In the genomic region with DNA sequence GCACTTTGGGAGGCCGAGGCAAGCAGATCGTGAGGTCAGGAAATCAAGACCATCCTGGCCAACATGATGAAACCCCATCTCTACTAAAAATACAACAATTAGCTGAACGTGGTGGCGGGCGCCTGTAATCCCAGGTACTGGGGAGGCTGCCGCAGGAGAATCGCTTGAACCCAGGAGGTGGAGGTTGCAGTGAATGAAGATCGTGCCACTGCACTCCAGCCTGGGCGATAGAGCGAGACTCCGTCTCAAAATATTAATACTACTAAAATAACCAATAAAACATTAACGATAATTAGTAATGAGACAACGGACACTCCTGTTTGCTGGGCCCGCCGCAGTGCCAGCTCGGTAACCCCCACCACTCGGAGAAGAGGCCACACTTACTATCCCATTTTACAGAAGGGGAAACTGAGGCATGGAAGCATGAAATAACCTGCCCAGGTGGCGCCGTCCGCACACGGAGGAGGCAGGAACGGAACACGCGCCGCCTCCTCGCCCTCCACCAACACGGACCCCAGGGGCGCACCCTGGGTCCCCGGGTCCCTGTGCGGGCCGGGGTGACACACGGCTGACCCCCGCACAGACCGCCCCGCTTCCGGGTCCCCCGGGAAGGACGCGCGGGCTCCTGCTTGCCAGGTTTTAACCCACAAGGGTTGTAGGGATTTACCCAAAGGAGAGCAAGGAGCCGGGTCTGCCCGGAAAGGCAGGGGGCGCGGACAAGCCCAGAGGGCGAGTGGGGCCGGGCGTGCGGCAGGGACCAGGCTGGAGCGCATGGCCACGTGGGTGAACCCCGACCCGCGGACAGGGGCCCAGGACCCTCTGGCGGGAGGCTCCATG, we compare ENCODE assay signal across 8 cellular contexts. TPM values are rescaled to one million over a fixed set of nuclear protein-coding genes. Genes with fewer than 3 reads are reported as not detected.
A peak's percentile ranks its signal among the peaks of the same experiment; 100 is the strongest.
DNase-seq lines count a peak whose midpoint lies in the region; ATAC-seq, FAIRE-seq and TF ChIP-seq lines count a peak whose summit lies in the region.
"Had no signal": no experiment of that assay in that cellular context is flagged by ENCODE, and none has a peak within 500 bp of the region (broad histone marks: within the 10 kb centered on the region; RNA-seq: fewer than 3 reads in every experiment).

No MANE protein-coding gene starts in this region.

- FAIRE-seq in GM12892 (lab: Jason Lieb, UNC): no peak

- peaks cover 0 to 2% (median 0%) of the 10 kb centered on the region in 8 donors for H3K9me3 Mint-ChIP-seq in CD4-positive, alpha-beta memory T cell
- no peaks in the 10 kb centered on the region for H3K9me3 Mint-ChIP-seq in activated CD4-positive, alpha-beta memory T cell treated with anti-CD3 and anti-CD28 coated beads, Interleukin-2, amount 10 ng/mL, durations not matched to agents 7 days and 5 days

- ATAC-seq in HG03039 (IDR thresholded peaks at IDR 0.05; ENCODE audit: unreplicated experiment): no peak

- peaks cover 0 to 2% of the 10 kb centered on the region in 2 donors for H3K27me3 Mint-ChIP-seq in CD4-positive, alpha-beta memory T cell
- H3K27me3 Mint-ChIP-seq in activated CD4-positive, alpha-beta memory T cell treated with anti-CD3 and anti-CD28 coated beads, Interleukin-2, amount 10 ng/mL, durations not matched to agents 7 days and 5 days: peaks cover 1% of the 10 kb centered on the region

- CTCF ChIA-PET in CD4-positive, alpha-beta memory T cell (lab: Charles Lee; ENCODE audit: partially characterized antibody): no interaction called here
- CTCF ChIA-PET in activated CD4-positive, alpha-beta memory T cell treated with anti-CD3 and anti-CD28 coated beads, Interleukin-2, amount 10 ng/mL, durations not matched to agents 7 days and 5 days (lab: Charles Lee): no interaction called here

- TF ChIP-seq POLR2A in GM12892 (IDR thresholded peaks at IDR 0.05; ENCODE audit: low read depth, low read length): no peak

- intact Hi-C loops in CD4-positive, alpha-beta memory T cell (cut with micrococcal nuclease): no loop called here

- no peak overlapping the region for H3K4me3 ChIP-seq in CD4-positive, alpha-beta memory T cell (ENCODE audit: low read length in 2 of 2)

- peak overlapping the region; percentile 93 to 100 (median 94) for H3K27ac Mint-ChIP-seq in CD4-positive, alpha-beta memory T cell
- peak overlapping the region; percentile 98 for H3K27ac Mint-ChIP-seq in activated CD4-positive, alpha-beta memory T cell treated with anti-CD3 and anti-CD28 coated beads, Interleukin-2, amount 10 ng/mL, durations not matched to agents 7 days and 5 days

- POLR2A ChIA-PET in CD4-positive, alpha-beta memory T cell (lab: Charles Lee; ENCODE audit: partially characterized antibody): interaction anchor here (6.7 to 7.9 kb wide), 3 partner anchors 8 to 48 kb away, joined by 52 to 252 read pairs (median 60); a partner anchor contains a TSS
- POLR2A ChIA-PET in activated CD4-positive, alpha-beta memory T cell treated with anti-CD3 and anti-CD28 coated beads, Interleukin-2, amount 10 ng/mL, durations not matched to agents 7 days and 5 days (lab: Charles Lee): interaction anchor here (7.4 kb wide), 1 partner anchor 16 kb away, joined by 79 read pairs; a partner anchor contains a TSS

- no peaks in the 10 kb centered on the region for H3K9me3 ChIP-seq in CD4-positive, alpha-beta memory T cell (ENCODE audit: control insufficient read depth in 1 of 2, low read length in 2 of 2)

- no peaks in the 10 kb centered on the region for H3K27me3 ChIP-seq in CD4-positive, alpha-beta memory T cell (ENCODE audit: insufficient read depth, low read length)

- H3K4me3 Mint-ChIP-seq in CD4-positive, alpha-beta memory T cell: peak overlapping the region; percentile 77 to 88 (median 82)
- H3K4me3 Mint-ChIP-seq in activated CD4-positive, alpha-beta memory T cell treated with anti-CD3 and anti-CD28 coated beads, Interleukin-2, amount 10 ng/mL, durations not matched to agents 7 days and 5 days: peak overlapping the region; percentile 69

- peaks cover 61% of the 10 kb centered on the region for H3K4me1 ChIP-seq in CD4-positive, alpha-beta memory T cell (ENCODE audit: insufficient read depth, low read length)

- peak overlapping the region; percentile 38 for H3K27ac ChIP-seq in CD4-positive, alpha-beta memory T cell (ENCODE audit: low read depth, low read length)

- H3K36me3 ChIP-seq in CD4-positive, alpha-beta memory T cell (ENCODE audit: insufficient read depth, low read length): no peaks in the 10 kb centered on the region

- peaks cover 14 to 15% of the 10 kb centered on the region in 2 donors for H3K36me3 Mint-ChIP-seq in CD4-positive, alpha-beta memory T cell
- H3K36me3 Mint-ChIP-seq in activated CD4-positive, alpha-beta memory T cell treated with anti-CD3 and anti-CD28 coated beads, Interleukin-2, amount 10 ng/mL, durations not matched to agents 7 days and 5 days (ENCODE audit: low read depth): peaks cover 22% of the 10 kb centered on the region

- no peak for DNase-seq in CD4-positive, alpha-beta memory T cell
- no peak for DNase-seq in activated CD4-positive, alpha-beta memory T cell treated with anti-CD3 and anti-CD28 coated beads, Interleukin-2, amount 10 ng/mL, durations not matched to agents 7 days and 5 days
- DNase-seq in islet precursor cell (peak; percentile 45), GM12892 (ENCODE audit: insufficient read length) (no peak), NCI-H1694 (lab: John Stamatoyannopoulos, UW) (no peak)
- DNase-seq: activated CD4-positive, CD25-positive, alpha-beta regulatory T cell; DMS79 had no signal

- peaks cover 19 to 56% (median 39%) of the 10 kb centered on the region in 4 donors for H3K4me1 Mint-ChIP-seq in CD4-positive, alpha-beta memory T cell
- peaks cover 47% of the 10 kb centered on the region for H3K4me1 Mint-ChIP-seq in activated CD4-positive, alpha-beta memory T cell treated with anti-CD3 and anti-CD28 coated beads, Interleukin-2, amount 10 ng/mL, durations not matched to agents 7 days and 5 days

RNA-seq across cellular contexts. Expression of a gene that starts 1.6 kb away (rescaled TPM):
- total RNA-seq in CD4-positive, alpha-beta memory T cell: 100 to 1,000 TPM; 153 to 160 TPM
- 100 to 1,000 TPM; 203 to 230 TPM for polyA plus RNA-seq in CD4-positive, alpha-beta memory T cell
- 100 to 1,000 TPM; 111 to 116 TPM for total RNA-seq in activated CD4-positive, alpha-beta memory T cell treated with anti-CD3 and anti-CD28 coated beads, Interleukin-2, amount 10 ng/mL, durations not matched to agents 7 days and 5 days
- 25.0 TPM for polyA plus RNA-seq in GM12892 (2012; ENCODE audit: missing spikeins)

RNA-seq across cellular contexts. Expression of a gene that starts 5.7 kb away (rescaled TPM):
- 1 to 10 TPM in 1 of 2 experiments, under 1 TPM in 1; 0.79 to 1.2 TPM for total RNA-seq in CD4-positive, alpha-beta memory T cell
- under 1 TPM; 0.59 TPM for polyA plus RNA-seq in CD4-positive, alpha-beta memory T cell
- 1 to 10 TPM; 1.8 to 2.3 TPM for total RNA-seq in activated CD4-positive, alpha-beta memory T cell treated with anti-CD3 and anti-CD28 coated beads, Interleukin-2, amount 10 ng/mL, durations not matched to agents 7 days and 5 days
- 0.36 TPM for polyA plus RNA-seq in GM12892 (2012; ENCODE audit: missing spikeins)

RNA-seq across cellular contexts. Expression of a gene that starts 14.4 kb away (rescaled TPM):
- 1 to 10 TPM; 9.2 to 9.6 TPM for total RNA-seq in CD4-positive, alpha-beta memory T cell
- 1 to 10 TPM in 1 of 2 donors, under 1 TPM in 1; 0.27 to 1.1 TPM for polyA plus RNA-seq in CD4-positive, alpha-beta memory T cell
- 10 to 100 TPM; 32.4 to 34.0 TPM for total RNA-seq in activated CD4-positive, alpha-beta memory T cell treated with anti-CD3 and anti-CD28 coated beads, Interleukin-2, amount 10 ng/mL, durations not matched to agents 7 days and 5 days
- polyA plus RNA-seq in GM12892 (2012; ENCODE audit: missing spikeins): 20.7 TPM

RNA-seq across cellular contexts. Expression of a gene that starts 18.1 kb away (rescaled TPM):
- total RNA-seq in CD4-positive, alpha-beta memory T cell: not detected
- polyA plus RNA-seq in CD4-positive, alpha-beta memory T cell: not detected
- total RNA-seq in activated CD4-positive, alpha-beta memory T cell treated with anti-CD3 and anti-CD28 coated beads, Interleukin-2, amount 10 ng/mL, durations not matched to agents 7 days and 5 days: not detected
- polyA plus RNA-seq in GM12892 (2012; ENCODE audit: missing spikeins): not detected

RNA-seq across cellular contexts. Expression of a gene that starts 18.4 kb away (rescaled TPM):
- total RNA-seq in CD4-positive, alpha-beta memory T cell: 10 to 100 TPM; 68.3 to 71.7 TPM
- 100 to 1,000 TPM in 1 of 2 donors, 10 to 100 TPM in 1; 48.6 to 125 TPM for polyA plus RNA-seq in CD4-positive, alpha-beta memory T cell
- 10 to 100 TPM; 62.2 to 64.0 TPM for total RNA-seq in activated CD4-positive, alpha-beta memory T cell treated with anti-CD3 and anti-CD28 coated beads, Interleukin-2, amount 10 ng/mL, durations not matched to agents 7 days and 5 days
- 7.4 TPM for polyA plus RNA-seq in GM12892 (2012; ENCODE audit: missing spikeins)
